ENCODE assay signal across 8 cellular contexts in genomic region chr2:42271263-42271662, GRCh38.
DNase-seq lines count a peak whose midpoint lies in the region; ATAC-seq, FAIRE-seq and TF ChIP-seq lines count a peak whose summit lies in the region.
"Not testable (repeated sequence)": the region's sequence is repeated elsewhere in the genome, so short reads cannot be mapped to it uniquely, and the experiment has no call there.

No MANE protein-coding gene starts in this region.

- H3K27ac Mint-ChIP-seq in T-helper 17 cell, result peak overlapping the region; percentile 53

- not testable (repeated sequence) for H3K4me2 ChIP-seq in fibroblast of lung (ENCODE audit: extremely low read depth, insufficient read depth, low read length)

- not testable (repeated sequence) for H4K20me1 ChIP-seq in fibroblast of lung (ENCODE audit: control insufficient read depth, extremely low read depth, insufficient read depth, low read length)

- not testable (repeated sequence) for H3K79me2 ChIP-seq in fibroblast of lung (ENCODE audit: control insufficient read depth, insufficient read depth, low read length)

- 31% methylated on average over 6 of the region's 6 CpGs for WGBS in urinary bladder

- H3K4me3 ChIP-seq in fibroblast of lung (replicated peaks in 1 of 4; ENCODE audit: control extremely low read depth in 1 of 4, insufficient read depth in 1 of 4, low read depth in 3 of 4, low read length in 4 of 4); urinary bladder (ENCODE audit: low read depth, low read length): not testable (repeated sequence)

- intact Hi-C loops in sciatic nerve (cut with DNase I), result not testable (repeated sequence)

- TF ChIP-seq CTCF in AG09319 (IDR thresholded peaks at IDR 0.05; ENCODE audit: low read depth, low read length); fibroblast of lung (conservative IDR thresholded peaks at IDR 0.05 in 1 of 2, IDR thresholded peaks at IDR 0.05 in 1 of 2; ENCODE audit: low read depth in 1 of 2, low read length in 2 of 2): not testable (repeated sequence)

- H3K36me3 Mint-ChIP-seq in T-helper 17 cell (ENCODE audit: low read depth), result not testable (repeated sequence)

- H3K27me3 ChIP-seq in fibroblast of lung (ENCODE audit: control insufficient read depth, insufficient read depth, low read length), result not testable (repeated sequence)

- not testable (repeated sequence) for H3K27ac ChIP-seq in fibroblast of lung (ENCODE audit: insufficient read depth, low read length)
- peak overlapping the region; percentile 38 for H3K27ac ChIP-seq in urinary bladder (ENCODE audit: low read depth)

- not testable (repeated sequence) for H3K36me3 ChIP-seq in fibroblast of lung (ENCODE audit: control insufficient read depth, insufficient read depth, low read length); urinary bladder (ENCODE audit: insufficient read depth)

- H2AFZ ChIP-seq in fibroblast of lung (ENCODE audit: low read length), result not testable (repeated sequence)

- peak; percentile 1 for DNase-seq in AG09319 (ENCODE audit: extremely low read depth, low read depth)
- DNase-seq in GM03348 (ENCODE audit: low spot score), result peak; percentile 25
- DNase-seq in T-helper 17 cell; sciatic nerve (ENCODE audit: low spot score): not testable (repeated sequence)
- DNase-seq in fibroblast of lung (ENCODE audit: low read depth in 2 of 2), result peak; percentile 27 to 64
- DNase-seq in iris pigment epithelial cell (ENCODE audit: low read depth), result peak; percentile 22

- FAIRE-seq in colon (lab: Jason Lieb, UNC), result peak; percentile 62

- not testable (repeated sequence) for H3K4me1 ChIP-seq in fibroblast of lung (ENCODE audit: control insufficient read depth, extremely low read depth, insufficient read depth, low read length); urinary bladder (ENCODE audit: insufficient read depth)

- not testable (repeated sequence) for H3K9ac ChIP-seq in fibroblast of lung (ENCODE audit: insufficient read depth, low read length)

- H3K9me3 ChIP-seq in T-helper 17 cell (ENCODE audit: control insufficient read depth, low read length, poor library complexity, severe bottlenecking); fibroblast of lung (ENCODE audit: control insufficient read depth, insufficient read depth, low read depth, low read length): not testable (repeated sequence)

- H3K4me1 Mint-ChIP-seq in T-helper 17 cell, result peaks cover 19% of the 10 kb centered on the region

- not testable (repeated sequence) for H3K27me3 Mint-ChIP-seq in T-helper 17 cell

- not testable (repeated sequence) for ATAC-seq in T-helper 17 cell
- ATAC-seq in sciatic nerve, result peak; percentile 77

- peak overlapping the region; percentile 25 for H3K4me3 Mint-ChIP-seq in T-helper 17 cell
